ENCODE assay signal across 1 cellular context in the genomic region with DNA sequence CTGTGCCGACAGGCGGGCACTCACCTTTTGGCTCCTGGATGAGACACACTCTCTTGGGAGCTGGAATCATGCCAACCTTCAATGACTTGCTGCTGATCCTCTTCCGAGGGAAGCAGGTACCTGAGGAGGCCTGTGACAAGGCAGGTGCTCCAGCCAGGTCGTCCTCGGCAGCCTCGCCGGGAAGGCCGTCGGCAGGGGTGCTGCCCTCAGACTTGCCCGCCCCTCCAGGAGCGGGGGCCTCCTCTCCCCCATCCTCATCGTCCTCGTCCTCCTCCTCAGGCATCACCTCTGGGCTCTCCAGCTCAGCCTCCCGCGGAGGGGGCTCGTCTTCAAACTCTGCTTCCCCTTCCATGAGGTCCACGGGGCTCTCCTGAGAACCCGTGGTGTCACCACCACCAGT.
TF ChIP-seq lines count a peak whose summit lies in the region.

No MANE protein-coding gene starts in this region.

TF ChIP-seq in K562, 482 proteins besides CTCF, POLR2A, EP300 and RAD21 (continued from another document):
- TF ChIP-seq, protein P1, sequence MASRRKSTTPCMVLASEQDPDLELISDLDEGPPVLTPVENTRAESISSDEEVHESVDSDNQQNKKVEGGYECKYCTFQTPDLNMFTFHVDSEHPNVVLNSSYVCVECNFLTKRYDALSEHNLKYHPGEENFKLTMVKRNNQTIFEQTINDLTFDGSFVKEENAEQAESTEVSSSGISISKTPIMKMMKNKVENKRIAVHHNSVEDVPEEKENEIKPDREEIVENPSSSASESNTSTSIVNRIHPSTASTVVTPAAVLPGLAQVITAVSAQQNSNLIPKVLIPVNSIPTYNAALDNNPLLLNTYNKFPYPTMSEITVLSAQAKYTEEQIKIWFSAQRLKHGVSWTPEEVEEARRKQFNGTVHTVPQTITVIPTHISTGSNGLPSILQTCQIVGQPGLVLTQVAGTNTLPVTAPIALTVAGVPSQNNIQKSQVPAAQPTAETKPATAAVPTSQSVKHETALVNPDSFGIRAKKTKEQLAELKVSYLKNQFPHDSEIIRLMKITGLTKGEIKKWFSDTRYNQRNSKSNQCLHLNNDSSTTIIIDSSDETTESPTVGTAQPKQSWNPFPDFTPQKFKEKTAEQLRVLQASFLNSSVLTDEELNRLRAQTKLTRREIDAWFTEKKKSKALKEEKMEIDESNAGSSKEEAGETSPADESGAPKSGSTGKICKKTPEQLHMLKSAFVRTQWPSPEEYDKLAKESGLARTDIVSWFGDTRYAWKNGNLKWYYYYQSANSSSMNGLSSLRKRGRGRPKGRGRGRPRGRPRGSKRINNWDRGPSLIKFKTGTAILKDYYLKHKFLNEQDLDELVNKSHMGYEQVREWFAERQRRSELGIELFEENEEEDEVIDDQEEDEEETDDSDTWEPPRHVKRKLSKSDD (conservative IDR thresholded peaks at IDR 0.05; ENCODE audit: low read length), result no peak
- TF ChIP-seq NFIC (IDR thresholded peaks at IDR 0.05), result peak; percentile 61
- TF ChIP-seq ZNF785 (CRISPR knock-in tag; IDR thresholded peaks at IDR 0.05), result no peak
- TF ChIP-seq RBM15 (IDR thresholded peaks at IDR 0.05; ENCODE audit: insufficient read depth, low read length), result no peak
